8 cellular contexts compared by ENCODE assay signal in genomic region chr7:134845461-134845860, GRCh38.
DNase-seq lines count a peak whose midpoint lies in the region; ATAC-seq and TF ChIP-seq lines count a peak whose summit lies in the region.

No MANE protein-coding gene starts in this region.

- ATAC-seq in GM18505 (IDR thresholded peaks at IDR 0.05; ENCODE audit: unreplicated experiment) (peak; percentile 64), natural killer cell (no peak), GM21723 (IDR thresholded peaks at IDR 0.05; ENCODE audit: unreplicated experiment) (no peak)

- H3K4me3 Mint-ChIP-seq in endothelial cell (ENCODE audit: unreplicated experiment) (no peak overlapping the region), natural killer cell (no peak overlapping the region)

- H3K27ac ChIP-seq in epithelial cell of prostate = peak overlapping the region; percentile 73

- TF ChIP-seq CTCF in endothelial cell (IDR thresholded peaks at IDR 0.05; ENCODE audit: unreplicated experiment) (no peak), natural killer cell (IDR thresholded peaks at IDR 0.05) (no peak)

- intact Hi-C loops in natural killer cell (cut with micrococcal nuclease) = no loop called here

- H3K36me3 Mint-ChIP-seq in endothelial cell (ENCODE audit: low read depth, unreplicated experiment) = peaks cover 28% of the 10 kb centered on the region
- no peaks in the 10 kb centered on the region for H3K36me3 Mint-ChIP-seq in natural killer cell

- no peak overlapping the region for H3K27ac Mint-ChIP-seq in endothelial cell (ENCODE audit: unreplicated experiment)
- H3K27ac Mint-ChIP-seq in natural killer cell = no peak overlapping the region

- TF ChIP-seq POLR2A in GM18505 (IDR thresholded peaks at IDR 0.05; ENCODE audit: borderline replicate concordance, extremely low read depth, insufficient read depth, insufficient read length) = no peak

- DNase-seq in A172 (ENCODE audit: low spot score) (peak; percentile 14), HuH-7.5 (ENCODE audit: low spot score) (peak; percentile 42), epithelial cell of prostate (ENCODE audit: low read depth, low spot score) (peak; percentile 31), endothelial cell (ENCODE audit: low spot score) (no peak), natural killer cell (no peak), NCI-H1436 treated with DMSO at 0.1 percent for 48 hours (lab: John Stamatoyannopoulos, UW) (no peak)

- H3K4me1 Mint-ChIP-seq in endothelial cell (ENCODE audit: unreplicated experiment) (peaks cover 24% of the 10 kb centered on the region), natural killer cell (no peaks in the 10 kb centered on the region)

- no peaks in the 10 kb centered on the region for H3K9me3 Mint-ChIP-seq in endothelial cell (ENCODE audit: unreplicated experiment)
- H3K9me3 Mint-ChIP-seq in natural killer cell = no peaks in the 10 kb centered on the region

- H3K27me3 Mint-ChIP-seq in endothelial cell (ENCODE audit: unreplicated experiment) (peaks cover 4% of the 10 kb centered on the region), natural killer cell (ENCODE audit: low read depth in 2 of 2) (peaks cover 6 to 21% of the 10 kb centered on the region in 2 donors)

Comparison
In these comparisons a context has a peak if more than half of its experiments do, and no peak if none do; other contexts are left out.
1. DNase-seq: peak in A172 (single experiment), HuH-7.5 (single experiment) and epithelial cell of prostate (single experiment); none in endothelial cell (single experiment), natural killer cell (single experiment) and NCI-H1436 treated with DMSO at 0.1 percent for 48 hours (single experiment).